ENCODE assay signal across 7 cellular contexts in the genomic region with DNA sequence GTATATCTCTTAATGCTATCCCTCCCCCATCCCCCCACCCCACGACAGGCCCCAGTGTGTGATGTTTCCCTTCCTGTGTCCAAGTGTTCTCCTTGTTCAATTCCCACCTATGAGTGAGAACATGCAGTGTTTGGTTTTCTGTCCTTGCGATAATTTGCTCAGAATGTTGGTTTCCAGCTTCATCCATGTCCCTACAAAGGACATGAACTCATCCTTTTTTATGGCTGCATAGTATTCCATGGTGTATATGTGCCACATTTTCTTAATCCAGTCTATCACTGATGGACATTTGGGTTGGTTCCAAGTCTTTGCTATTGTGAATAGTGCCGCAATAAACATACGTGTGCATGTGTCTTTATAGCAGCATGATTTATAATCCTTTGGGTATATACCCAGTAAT. TPM values are rescaled to one million over a fixed set of nuclear protein-coding genes. Genes with fewer than 3 reads are reported as not detected.
"Had no signal": no experiment of that assay in that cellular context is flagged by ENCODE, and none has a peak within 500 bp of the region (broad histone marks: within the 10 kb centered on the region; RNA-seq: fewer than 3 reads in every experiment).

No MANE protein-coding gene starts in this region.

RNA-seq across cellular contexts. Expression of a gene that starts 41.7 kb away (rescaled TPM):
- total RNA-seq: GM23248, GM23338, H1, H4, H7, H9, HFFc6 had no signal
